In the genomic region with DNA sequence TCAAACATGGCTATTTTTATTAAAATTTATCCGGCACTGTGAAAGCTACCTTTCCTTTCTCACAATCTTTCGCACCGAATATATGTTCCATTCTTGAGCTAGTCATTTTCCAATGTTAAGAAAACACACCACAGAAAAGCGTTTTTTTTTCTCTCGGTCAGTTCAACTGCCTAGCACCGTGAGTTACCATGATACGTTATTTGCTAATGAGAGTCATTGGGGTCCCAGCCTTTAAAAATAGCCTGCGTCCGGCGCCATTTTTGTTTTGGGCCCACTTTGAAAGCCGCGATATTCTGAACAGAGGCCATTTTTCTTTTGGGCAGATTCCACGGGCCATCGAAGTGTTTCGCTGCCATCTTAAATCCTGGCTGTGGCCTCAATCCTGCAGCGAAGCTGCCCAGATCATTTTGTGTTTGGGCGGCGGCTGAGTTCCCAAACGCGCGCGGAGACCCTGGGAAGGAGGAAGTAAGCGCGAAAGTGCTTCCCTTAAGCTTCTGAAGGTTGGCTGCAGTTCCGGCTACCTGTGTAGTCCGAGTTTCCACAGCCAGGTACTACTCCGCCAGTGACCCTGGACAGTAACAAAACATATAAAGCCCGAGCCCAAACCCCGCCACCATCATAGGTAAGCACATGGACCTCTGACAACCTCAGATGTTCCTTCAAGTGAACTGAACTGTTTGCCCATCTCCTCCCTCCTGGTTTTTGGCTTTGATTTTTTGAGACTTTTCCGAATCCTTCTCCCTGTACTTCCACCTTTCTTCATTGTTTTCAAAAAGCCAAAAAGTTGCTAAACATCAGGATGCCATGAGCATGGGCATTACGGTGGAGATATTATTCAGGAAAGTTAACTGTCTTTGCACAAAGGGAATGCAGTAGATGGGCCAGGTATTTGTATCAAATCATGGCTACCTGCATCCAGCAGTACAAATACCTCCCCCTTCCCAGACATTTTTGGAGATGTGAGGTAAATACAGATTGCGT, we compare ENCODE assay signal across 1 cellular context.
A peak's percentile ranks its signal among the peaks of the same experiment; 100 is the strongest.
TF ChIP-seq lines count a peak whose summit lies in the region.

Gene SLX4IP (plus strand): TSS at position 474 of the 981 bp plus-strand sequence. CDS start 22,900 bp downstream, outside the sequence.

TF ChIP-seq in K562, 482 proteins besides CTCF, POLR2A, EP300 and RAD21 (continued from another document and continues in another):
- TF ChIP-seq ATF1 (CRISPR knock-in tag; IDR thresholded peaks at IDR 0.05): no peak
- no peak for TF ChIP-seq ATF1 (tag; IDR thresholded peaks at IDR 0.05)
- TF ChIP-seq PPARD (CRISPR knock-in tag; IDR thresholded peaks at IDR 0.05): no peak
- TF ChIP-seq NFXL1 (CRISPR knock-in tag; IDR thresholded peaks at IDR 0.05): no peak
- no peak for TF ChIP-seq TRIM25 (IDR thresholded peaks at IDR 0.05; ENCODE audit: borderline replicate concordance)
- no peak for TF ChIP-seq XRCC4 (IDR thresholded peaks at IDR 0.05; ENCODE audit: extremely low read depth, insufficient read depth, insufficient read length)
- no peak for TF ChIP-seq MAZ (CRISPR knock-in tag; conservative IDR thresholded peaks at IDR 0.05 in 1 of 2, IDR thresholded peaks at IDR 0.05 in 1 of 2)
- no peak for TF ChIP-seq MXD1 (CRISPR knock-in tag; IDR thresholded peaks at IDR 0.05; ENCODE audit: borderline replicate concordance, poor library complexity, severe bottlenecking)
- TF ChIP-seq BRD9 (IDR thresholded peaks at IDR 0.05; ENCODE audit: low read depth, partially characterized antibody): no peak
- TF ChIP-seq SOX6 (IDR thresholded peaks at IDR 0.05): no peak
- peak; percentile 34; the same call in 1 of the 2 replicates for TF ChIP-seq MYC (IDR thresholded peaks at IDR 0.05; ENCODE audit: low read depth, low read length)
- TF ChIP-seq MYC (CRISPR knock-in tag; IDR thresholded peaks at IDR 0.05; ENCODE audit: borderline replicate concordance, low read depth): no peak
- no peak for TF ChIP-seq ZNF224 (CRISPR knock-in tag; IDR thresholded peaks at IDR 0.05)
- TF ChIP-seq SAP30 (IDR thresholded peaks at IDR 0.05; ENCODE audit: borderline replicate concordance, insufficient read depth, low read depth, low read length, poor library complexity, severe bottlenecking): peak; percentile 98
- TF ChIP-seq ASH1L (IDR thresholded peaks at IDR 0.05; ENCODE audit: borderline replicate concordance, low read depth, partially characterized antibody): peak; percentile 62
- peak; percentile 33; the same call in 1 of the 2 replicates for TF ChIP-seq PML (IDR thresholded peaks at IDR 0.05; ENCODE audit: low read length)
- no peak for TF ChIP-seq ARID3A (IDR thresholded peaks at IDR 0.05; ENCODE audit: borderline replicate concordance, low read depth, low read length)
- peak; percentile 65; the same call in 1 of the 2 replicates for TF ChIP-seq SMAD4 (CRISPR knock-in tag; conservative IDR thresholded peaks at IDR 0.05)
- TF ChIP-seq FOXJ3 (CRISPR knock-in tag; IDR thresholded peaks at IDR 0.05): no peak
- peak; percentile 67 for TF ChIP-seq ZNF134 (CRISPR knock-in tag; conservative IDR thresholded peaks at IDR 0.05)
- TF ChIP-seq NRF1 (conservative IDR thresholded peaks at IDR 0.05 in 1 of 2, IDR thresholded peaks at IDR 0.05 in 1 of 2): no peak
- no peak for TF ChIP-seq ZNF384 (IDR thresholded peaks at IDR 0.05; ENCODE audit: low read depth, low read length)
- TF ChIP-seq KDM1A (IDR thresholded peaks at IDR 0.05): no peak
- TF ChIP-seq ZNF449 (CRISPR knock-in tag; IDR thresholded peaks at IDR 0.05): peak; percentile 34; the same call in 1 of the 2 replicates
- TF ChIP-seq, protein P1, sequence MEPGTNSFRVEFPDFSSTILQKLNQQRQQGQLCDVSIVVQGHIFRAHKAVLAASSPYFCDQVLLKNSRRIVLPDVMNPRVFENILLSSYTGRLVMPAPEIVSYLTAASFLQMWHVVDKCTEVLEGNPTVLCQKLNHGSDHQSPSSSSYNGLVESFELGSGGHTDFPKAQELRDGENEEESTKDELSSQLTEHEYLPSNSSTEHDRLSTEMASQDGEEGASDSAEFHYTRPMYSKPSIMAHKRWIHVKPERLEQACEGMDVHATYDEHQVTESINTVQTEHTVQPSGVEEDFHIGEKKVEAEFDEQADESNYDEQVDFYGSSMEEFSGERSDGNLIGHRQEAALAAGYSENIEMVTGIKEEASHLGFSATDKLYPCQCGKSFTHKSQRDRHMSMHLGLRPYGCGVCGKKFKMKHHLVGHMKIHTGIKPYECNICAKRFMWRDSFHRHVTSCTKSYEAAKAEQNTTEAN (CRISPR knock-in tag; IDR thresholded peaks at IDR 0.05): no peak
- TF ChIP-seq CEBPB (tag; IDR thresholded peaks at IDR 0.05): no peak
- peak; percentile 34 for TF ChIP-seq TAF1 (IDR thresholded peaks at IDR 0.05; ENCODE audit: control insufficient read depth, extremely low read depth, insufficient read depth, low read length, severe bottlenecking)
- no peak for TF ChIP-seq CCNT2 (IDR thresholded peaks at IDR 0.05; ENCODE audit: borderline replicate concordance, extremely low read depth, insufficient read length, low read depth, low read length)
- TF ChIP-seq RBM22 (IDR thresholded peaks at IDR 0.05; ENCODE audit: low read depth, low read length, poor library complexity, severe bottlenecking): no peak
- TF ChIP-seq E2F3 (CRISPR knock-in tag; IDR thresholded peaks at IDR 0.05): no peak
- no peak; the same call in none of the 2 replicates for TF ChIP-seq PHF8 (IDR thresholded peaks at IDR 0.05; ENCODE audit: borderline replicate concordance, low read length)
- no peak for TF ChIP-seq SAFB2 (IDR thresholded peaks at IDR 0.05; ENCODE audit: borderline replicate concordance, low read depth, low read length, severe bottlenecking)
- no peak for TF ChIP-seq SRSF7 (optimal IDR thresholded peaks at IDR 0.05; ENCODE audit: low read depth, low read length)
- TF ChIP-seq GABPA (tag; conservative IDR thresholded peaks at IDR 0.05; ENCODE audit: low read depth): peak; percentile 81
- TF ChIP-seq, protein P2, sequence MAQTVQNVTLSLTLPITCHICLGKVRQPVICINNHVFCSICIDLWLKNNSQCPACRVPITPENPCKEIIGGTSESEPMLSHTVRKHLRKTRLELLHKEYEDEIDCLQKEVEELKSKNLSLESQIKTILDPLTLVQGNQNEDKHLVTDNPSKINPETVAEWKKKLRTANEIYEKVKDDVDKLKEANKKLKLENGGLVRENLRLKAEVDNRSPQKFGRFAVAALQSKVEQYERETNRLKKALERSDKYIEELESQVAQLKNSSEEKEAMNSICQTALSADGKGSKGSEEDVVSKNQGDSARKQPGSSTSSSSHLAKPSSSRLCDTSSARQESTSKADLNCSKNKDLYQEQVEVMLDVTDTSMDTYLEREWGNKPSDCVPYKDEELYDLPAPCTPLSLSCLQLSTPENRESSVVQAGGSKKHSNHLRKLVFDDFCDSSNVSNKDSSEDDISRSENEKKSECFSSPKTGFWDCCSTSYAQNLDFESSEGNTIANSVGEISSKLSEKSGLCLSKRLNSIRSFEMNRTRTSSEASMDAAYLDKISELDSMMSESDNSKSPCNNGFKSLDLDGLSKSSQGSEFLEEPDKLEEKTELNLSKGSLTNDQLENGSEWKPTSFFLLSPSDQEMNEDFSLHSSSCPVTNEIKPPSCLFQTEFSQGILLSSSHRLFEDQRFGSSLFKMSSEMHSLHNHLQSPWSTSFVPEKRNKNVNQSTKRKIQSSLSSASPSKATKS (CRISPR knock-in tag; IDR thresholded peaks at IDR 0.05): no peak
- TF ChIP-seq, protein P3, sequence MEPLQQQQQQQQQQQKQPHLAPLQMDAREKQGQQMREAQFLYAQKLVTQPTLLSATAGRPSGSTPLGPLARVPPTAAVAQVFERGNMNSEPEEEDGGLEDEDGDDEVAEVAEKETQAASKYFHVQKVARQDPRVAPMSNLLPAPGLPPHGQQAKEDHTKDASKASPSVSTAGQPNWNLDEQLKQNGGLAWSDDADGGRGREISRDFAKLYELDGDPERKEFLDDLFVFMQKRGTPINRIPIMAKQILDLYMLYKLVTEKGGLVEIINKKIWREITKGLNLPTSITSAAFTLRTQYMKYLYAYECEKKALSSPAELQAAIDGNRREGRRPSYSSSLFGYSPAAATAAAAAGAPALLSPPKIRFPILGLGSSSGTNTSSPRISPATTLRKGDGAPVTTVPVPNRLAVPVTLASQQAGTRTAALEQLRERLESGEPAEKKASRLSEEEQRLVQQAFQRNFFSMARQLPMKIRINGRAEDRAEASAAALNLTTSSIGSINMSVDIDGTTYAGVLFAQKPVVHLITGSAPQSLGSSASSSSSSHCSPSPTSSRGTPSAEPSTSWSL (CRISPR knock-in tag; IDR thresholded peaks at IDR 0.05; ENCODE audit: borderline replicate concordance): no peak
- no peak for TF ChIP-seq MTF1 (CRISPR knock-in tag; IDR thresholded peaks at IDR 0.05; ENCODE audit: borderline replicate concordance)
- TF ChIP-seq NR2C1 (IDR thresholded peaks at IDR 0.05): peak; percentile 95
- TF ChIP-seq NR2C1 (tag; IDR thresholded peaks at IDR 0.05): peak; percentile 95
- TF ChIP-seq, protein P4, sequence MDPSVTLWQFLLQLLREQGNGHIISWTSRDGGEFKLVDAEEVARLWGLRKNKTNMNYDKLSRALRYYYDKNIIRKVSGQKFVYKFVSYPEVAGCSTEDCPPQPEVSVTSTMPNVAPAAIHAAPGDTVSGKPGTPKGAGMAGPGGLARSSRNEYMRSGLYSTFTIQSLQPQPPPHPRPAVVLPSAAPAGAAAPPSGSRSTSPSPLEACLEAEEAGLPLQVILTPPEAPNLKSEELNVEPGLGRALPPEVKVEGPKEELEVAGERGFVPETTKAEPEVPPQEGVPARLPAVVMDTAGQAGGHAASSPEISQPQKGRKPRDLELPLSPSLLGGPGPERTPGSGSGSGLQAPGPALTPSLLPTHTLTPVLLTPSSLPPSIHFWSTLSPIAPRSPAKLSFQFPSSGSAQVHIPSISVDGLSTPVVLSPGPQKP (CRISPR knock-in tag; IDR thresholded peaks at IDR 0.05): no peak
- peak; percentile 97 for TF ChIP-seq HCFC1 (IDR thresholded peaks at IDR 0.05; ENCODE audit: low read depth, low read length)
- no peak for TF ChIP-seq MITF (IDR thresholded peaks at IDR 0.05)
- no peak for TF ChIP-seq THAP12 (CRISPR knock-in tag; IDR thresholded peaks at IDR 0.05)
- 0 out of 2 replicates have a peak, but pooled peaks have one; percentile 16 for TF ChIP-seq MEF2A (IDR thresholded peaks at IDR 0.05; ENCODE audit: control insufficient read depth, low read depth, low read length)
